In genomic region chr7:76377186-76377918, GRCh38 we compare ENCODE assay signal across 14 cellular contexts. TPM values are rescaled to one million over a fixed set of nuclear protein-coding genes. Genes with fewer than 3 reads are reported as not detected.
DNase-seq lines count a peak whose midpoint lies in the region; ATAC-seq and TF ChIP-seq lines count a peak whose summit lies in the region.
"Had no signal": no experiment of that assay in that cellular context is flagged by ENCODE, and none has a peak within 500 bp of the region (broad histone marks: within the 10 kb centered on the region; RNA-seq: fewer than 3 reads in every experiment).

No MANE protein-coding gene starts in this region.

- CTCF ChIA-PET in activated CD4-positive, alpha-beta memory T cell treated with anti-CD3 and anti-CD28 coated beads for 36 hours (lab: Charles Lee): no interaction called here
- CTCF ChIA-PET in activated CD4-positive, alpha-beta memory T cell treated with anti-CD3 and anti-CD28 coated beads, Interleukin-2, amount 10 ng/mL, durations not matched to agents 7 days and 5 days (lab: Charles Lee): interaction anchor here (0.7 kb wide), 1 partner anchor 1297 kb away, joined by 3 read pairs; no protein-coding TSS in a partner anchor

- no peak overlapping the region for H3K4me3 Mint-ChIP-seq in activated CD4-positive, alpha-beta memory T cell treated with anti-CD3 and anti-CD28 coated beads for 36 hours
- H3K4me3 Mint-ChIP-seq in activated CD4-positive, alpha-beta memory T cell treated with anti-CD3 and anti-CD28 coated beads, Interleukin-2, amount 10 ng/mL, durations not matched to agents 7 days and 5 days: no peak overlapping the region
- H3K4me3 Mint-ChIP-seq in dendritic cell treated with granulocyte-macrophage colony-stimulating factor and Interleukin-4, amounts not matched to agents 40 ng/mL and 50 ng/mL, for 4 days: no peak overlapping the region
- H3K4me3 Mint-ChIP-seq: CD4-positive, alpha-beta T cell; stimulated activated naive CD8-positive, alpha-beta T cell treated with anti-CD3 and anti-CD28 coated beads, Interleukin-15, Interleukin-2, amounts not matched to agents 100 ng/mL and 50 ng/mL, for 24 hours had no signal

- peaks cover 5% of the 10 kb centered on the region for H3K4me1 Mint-ChIP-seq in activated CD4-positive, alpha-beta memory T cell treated with anti-CD3 and anti-CD28 coated beads for 36 hours (ENCODE audit: low read depth)
- peaks cover 11% of the 10 kb centered on the region for H3K4me1 Mint-ChIP-seq in activated CD4-positive, alpha-beta memory T cell treated with anti-CD3 and anti-CD28 coated beads, Interleukin-2, amount 10 ng/mL, durations not matched to agents 7 days and 5 days
- peaks cover 40% of the 10 kb centered on the region for H3K4me1 Mint-ChIP-seq in dendritic cell treated with granulocyte-macrophage colony-stimulating factor and Interleukin-4, amounts not matched to agents 40 ng/mL and 50 ng/mL, for 4 days (ENCODE audit: low read depth)

- H3K27me3 ChIP-seq in OCI-LY3 (ENCODE audit: low read depth, low read length) (peaks cover 11% of the 10 kb centered on the region), thoracic aorta (replicated peaks; ENCODE audit: insufficient read depth) (no peaks in the 10 kb centered on the region)
- H3K27me3 ChIP-seq: hepatocyte had no signal

- intact Hi-C loops in activated CD4-positive, alpha-beta memory T cell treated with anti-CD3 and anti-CD28 coated beads for 36 hours (cut with micrococcal nuclease): no loop called here
- intact Hi-C loops in dendritic cell treated with granulocyte-macrophage colony-stimulating factor and Interleukin-4, amounts not matched to agents 40 ng/mL and 50 ng/mL, for 4 days (cut with micrococcal nuclease): no loop called here

- no peaks in the 10 kb centered on the region for H4K20me1 ChIP-seq in OCI-LY3 (ENCODE audit: insufficient read depth, low read length)

- no peaks in the 10 kb centered on the region for H3K36me3 ChIP-seq in OCI-LY3 (replicated peaks; ENCODE audit: low read depth, low read length)
- no peaks in the 10 kb centered on the region for H3K36me3 ChIP-seq in thoracic aorta

- POLR2A ChIA-PET in activated CD4-positive, alpha-beta memory T cell treated with anti-CD3 and anti-CD28 coated beads for 36 hours (lab: Charles Lee): no interaction called here
- POLR2A ChIA-PET in activated CD4-positive, alpha-beta memory T cell treated with anti-CD3 and anti-CD28 coated beads, Interleukin-2, amount 10 ng/mL, durations not matched to agents 7 days and 5 days (lab: Charles Lee): no interaction called here

- TF ChIP-seq CTCF in OCI-LY3 (IDR thresholded peaks at IDR 0.05; ENCODE audit: low read depth, low read length): no peak
- TF ChIP-seq CTCF in thoracic aorta (IDR thresholded peaks at IDR 0.05): no peak

- peak overlapping the region; percentile 53; the same call in 1 of the 2 replicates for H2AFZ ChIP-seq in OCI-LY3 (ENCODE audit: low read depth, low read length)
- H2AFZ ChIP-seq: hepatocyte had no signal

- H3K27ac ChIP-seq in OCI-LY3 (ENCODE audit: low read length) (no peak overlapping the region), thoracic aorta (peak overlapping the region; percentile 86 to 98)
- H3K27ac ChIP-seq: hepatocyte had no signal

- H3K9me3 Mint-ChIP-seq in activated CD4-positive, alpha-beta memory T cell treated with anti-CD3 and anti-CD28 coated beads for 36 hours: no peaks in the 10 kb centered on the region
- no peaks in the 10 kb centered on the region for H3K9me3 Mint-ChIP-seq in activated CD4-positive, alpha-beta memory T cell treated with anti-CD3 and anti-CD28 coated beads, Interleukin-2, amount 10 ng/mL, durations not matched to agents 7 days and 5 days
- H3K9me3 Mint-ChIP-seq in dendritic cell treated with granulocyte-macrophage colony-stimulating factor and Interleukin-4, amounts not matched to agents 40 ng/mL and 50 ng/mL, for 4 days: no peaks in the 10 kb centered on the region
- H3K9me3 Mint-ChIP-seq: activated naive CD4-positive, alpha-beta T cell treated with anti-CD3 and anti-CD28 coated beads, Interleukin-2, amount 50 U/mL, for 72 hours; CD4-positive, alpha-beta T cell; stimulated activated naive CD8-positive, alpha-beta T cell treated with anti-CD3 and anti-CD28 coated beads, Interleukin-15, Interleukin-2, amounts not matched to agents 100 ng/mL and 50 ng/mL, for 24 hours had no signal

- ATAC-seq in thoracic aorta (ENCODE audit: insufficient number of reproducible peaks, low FRiP score, low read depth) (no peak), GM21390 (IDR thresholded peaks at IDR 0.05; ENCODE audit: unreplicated experiment) (no peak), GM21447 (IDR thresholded peaks at IDR 0.05; ENCODE audit: unreplicated experiment) (no peak)
- ATAC-seq: activated naive CD4-positive, alpha-beta T cell treated with anti-CD3 and anti-CD28 coated beads, Interleukin-2, amount 50 U/mL, for 72 hours had no signal

- H3K27ac Mint-ChIP-seq in activated CD4-positive, alpha-beta memory T cell treated with anti-CD3 and anti-CD28 coated beads for 36 hours: peak overlapping the region; percentile 38
- H3K27ac Mint-ChIP-seq in activated CD4-positive, alpha-beta memory T cell treated with anti-CD3 and anti-CD28 coated beads, Interleukin-2, amount 10 ng/mL, durations not matched to agents 7 days and 5 days: no peak overlapping the region
- H3K27ac Mint-ChIP-seq in dendritic cell treated with granulocyte-macrophage colony-stimulating factor and Interleukin-4, amounts not matched to agents 40 ng/mL and 50 ng/mL, for 4 days: peak overlapping the region; percentile 82
- H3K27ac Mint-ChIP-seq: CD4-positive, alpha-beta T cell; stimulated activated naive CD8-positive, alpha-beta T cell treated with anti-CD3 and anti-CD28 coated beads, Interleukin-15, Interleukin-2, amounts not matched to agents 100 ng/mL and 50 ng/mL, for 24 hours had no signal

- peaks cover under 1% of the 10 kb centered on the region for H3K27me3 Mint-ChIP-seq in activated CD4-positive, alpha-beta memory T cell treated with anti-CD3 and anti-CD28 coated beads for 36 hours
- peaks cover 13% of the 10 kb centered on the region for H3K27me3 Mint-ChIP-seq in activated CD4-positive, alpha-beta memory T cell treated with anti-CD3 and anti-CD28 coated beads, Interleukin-2, amount 10 ng/mL, durations not matched to agents 7 days and 5 days
- H3K27me3 Mint-ChIP-seq in dendritic cell treated with granulocyte-macrophage colony-stimulating factor and Interleukin-4, amounts not matched to agents 40 ng/mL and 50 ng/mL, for 4 days: no peaks in the 10 kb centered on the region

- DNase-seq in activated CD4-positive, alpha-beta memory T cell treated with anti-CD3 and anti-CD28 coated beads for 36 hours: no peak
- no peak for DNase-seq in activated CD4-positive, alpha-beta memory T cell treated with anti-CD3 and anti-CD28 coated beads, Interleukin-2, amount 10 ng/mL, durations not matched to agents 7 days and 5 days
- DNase-seq in thoracic aorta (ENCODE audit: low spot score) (no peak), SW 1271 (lab: John Stamatoyannopoulos, UW) (no peak)
- DNase-seq: CD4-positive, alpha-beta T cell; effector CD8-positive, alpha-beta T cell; NCI-H1694 treated with DMSO at 0.1 percent for 48 hours had no signal

- peaks cover 9% of the 10 kb centered on the region for H3K4me1 ChIP-seq in OCI-LY3 (ENCODE audit: low read length)
- H3K4me1 ChIP-seq in thoracic aorta (ENCODE audit: control insufficient read depth in 1 of 2, low read depth in 2 of 2): peaks cover 18 to 44% of the 10 kb centered on the region in 2 donors

- H3K9ac ChIP-seq in OCI-LY3 (ENCODE audit: low read length): no peak overlapping the region

- no peaks in the 10 kb centered on the region for H3K79me2 ChIP-seq in OCI-LY3 (ENCODE audit: low read length)
- H3K79me2 ChIP-seq: hepatocyte had no signal

- H3K9me3 ChIP-seq in OCI-LY3 (ENCODE audit: insufficient read depth, low read length): no peaks in the 10 kb centered on the region
- no peaks in the 10 kb centered on the region for H3K9me3 ChIP-seq in thoracic aorta

- no peaks in the 10 kb centered on the region for H3K36me3 Mint-ChIP-seq in activated CD4-positive, alpha-beta memory T cell treated with anti-CD3 and anti-CD28 coated beads for 36 hours
- H3K36me3 Mint-ChIP-seq in activated CD4-positive, alpha-beta memory T cell treated with anti-CD3 and anti-CD28 coated beads, Interleukin-2, amount 10 ng/mL, durations not matched to agents 7 days and 5 days (ENCODE audit: low read depth): no peaks in the 10 kb centered on the region
- H3K36me3 Mint-ChIP-seq in dendritic cell treated with granulocyte-macrophage colony-stimulating factor and Interleukin-4, amounts not matched to agents 40 ng/mL and 50 ng/mL, for 4 days (ENCODE audit: low read depth): no peaks in the 10 kb centered on the region
- H3K36me3 Mint-ChIP-seq: activated naive CD4-positive, alpha-beta T cell treated with anti-CD3 and anti-CD28 coated beads, Interleukin-2, amount 50 U/mL, for 72 hours had no signal

- H3K4me2 ChIP-seq in OCI-LY3 (ENCODE audit: low read length): peak overlapping the region; percentile 17; the same call in 1 of the 2 replicates
- H3K4me2 ChIP-seq: hepatocyte had no signal

- H3K4me3 ChIP-seq in OCI-LY3 (ENCODE audit: low read length): no peak overlapping the region
- H3K4me3 ChIP-seq in thoracic aorta: no peak overlapping the region
- H3K4me3 ChIP-seq: hepatocyte had no signal

RNA-seq across cellular contexts. Expression of gene YWHAG, which starts 18.6 kb away (rescaled TPM):
- 100 to 1,000 TPM; 127 TPM for total RNA-seq in activated CD4-positive, alpha-beta memory T cell treated with anti-CD3 and anti-CD28 coated beads for 36 hours
- 10 to 100 TPM; 83.1 to 84.8 TPM for total RNA-seq in activated CD4-positive, alpha-beta memory T cell treated with anti-CD3 and anti-CD28 coated beads, Interleukin-2, amount 10 ng/mL, durations not matched to agents 7 days and 5 days
- 100 to 1,000 TPM in 1 of 2 donors, 10 to 100 TPM in 1; 63.2 to 129 TPM for total RNA-seq in thoracic aorta

RNA-seq across cellular contexts. Expression of gene SSC4D, which starts 32.1 kb away (rescaled TPM):
- under 1 TPM; 0.81 to 0.87 TPM for total RNA-seq in activated CD4-positive, alpha-beta memory T cell treated with anti-CD3 and anti-CD28 coated beads for 36 hours
- total RNA-seq in activated CD4-positive, alpha-beta memory T cell treated with anti-CD3 and anti-CD28 coated beads, Interleukin-2, amount 10 ng/mL, durations not matched to agents 7 days and 5 days: under 1 TPM in 1 of 2 experiments, not detected in 1; 0.30 TPM
- 1 to 10 TPM; 1.5 to 3.2 TPM for total RNA-seq in thoracic aorta
- total RNA-seq: CD4-positive, alpha-beta T cell had no signal

RNA-seq across cellular contexts. Expression of gene ZP3, which starts 47.4 kb away (rescaled TPM):
- 10 to 100 TPM; 19.4 to 20.4 TPM for total RNA-seq in activated CD4-positive, alpha-beta memory T cell treated with anti-CD3 and anti-CD28 coated beads for 36 hours
- total RNA-seq in activated CD4-positive, alpha-beta memory T cell treated with anti-CD3 and anti-CD28 coated beads, Interleukin-2, amount 10 ng/mL, durations not matched to agents 7 days and 5 days: 1 to 10 TPM; 6.7 to 9.3 TPM
- 1 to 10 TPM; 1.6 TPM for total RNA-seq in thoracic aorta
- total RNA-seq: hepatocyte had no signal
